Comparison of ENCODE assay signal across 16 cellular contexts in genomic region chr6:158073776-158074175, GRCh38.
"Had no signal": no experiment of that assay in that cellular context is flagged by ENCODE, and none has a peak within 500 bp of the region (broad histone marks: within the 10 kb centered on the region; RNA-seq: fewer than 3 reads in every experiment).

No MANE protein-coding gene starts in this region.

- H3K4me1 ChIP-seq: testis, upper lobe of right lung had no signal

- H3K4me3 ChIP-seq: coronary artery, gastrocnemius medialis, mucosa of descending colon, testis, upper lobe of right lung had no signal

- H3K9me3 Mint-ChIP-seq: activated naive CD4-positive, alpha-beta T cell treated with anti-CD3 and anti-CD28 coated beads for 36 hours; natural killer cell; stimulated activated naive CD8-positive, alpha-beta T cell treated with anti-CD3 and anti-CD28 coated beads, Interleukin-15, Interleukin-2, amounts not matched to agents 100 ng/mL and 50 ng/mL, for 24 hours had no signal

- DNase-seq: activated CD4-positive, alpha-beta T cell treated with anti-CD3 and anti-CD28 coated beads, Interleukin-2, amount 50 U/mL, for 48 hours; activated naive CD4-positive, alpha-beta T cell treated with anti-CD3 and anti-CD28 coated beads for 36 hours; central memory CD4-positive, alpha-beta T cell; effector CD4-positive, alpha-beta T cell; gastrocnemius medialis; islet precursor cell; mammary epithelial cell; mucosa of descending colon; natural killer cell; occipital lobe; stimulated activated CD4-positive, alpha-beta T cell treated with anti-CD3 and anti-CD28 coated beads, Interleukin-15, amount 100 ng/mL, for 24 hours; stimulated activated CD4-positive, alpha-beta T cell treated with anti-CD3 and anti-CD28 coated beads, Interleukin-4, amount 100 ng/mL, for 24 hours; testis; upper lobe of right lung had no signal

- H3K36me3 Mint-ChIP-seq: natural killer cell had no signal

- H3K4me3 Mint-ChIP-seq: activated naive CD4-positive, alpha-beta T cell treated with anti-CD3 and anti-CD28 coated beads for 36 hours; natural killer cell; stimulated activated naive CD8-positive, alpha-beta T cell treated with anti-CD3 and anti-CD28 coated beads, Interleukin-15, Interleukin-2, amounts not matched to agents 100 ng/mL and 50 ng/mL, for 24 hours had no signal

- H3K27ac Mint-ChIP-seq: activated naive CD4-positive, alpha-beta T cell treated with anti-CD3 and anti-CD28 coated beads for 36 hours; natural killer cell; stimulated activated naive CD8-positive, alpha-beta T cell treated with anti-CD3 and anti-CD28 coated beads, Interleukin-15, Interleukin-2, amounts not matched to agents 100 ng/mL and 50 ng/mL, for 24 hours had no signal

- H3K27me3 Mint-ChIP-seq: stimulated activated naive CD8-positive, alpha-beta T cell treated with anti-CD3 and anti-CD28 coated beads, Interleukin-15, Interleukin-2, amounts not matched to agents 100 ng/mL and 50 ng/mL, for 24 hours had no signal

- H3K27me3 ChIP-seq: gastrocnemius medialis, testis, upper lobe of right lung had no signal

- H3K27ac ChIP-seq: coronary artery, gastrocnemius medialis, testis, upper lobe of right lung had no signal

- H3K9me3 ChIP-seq: gastrocnemius medialis, mucosa of descending colon, testis, upper lobe of right lung had no signal
